Comparison of ENCODE assay signal across 3 cellular contexts in the genomic region with DNA sequence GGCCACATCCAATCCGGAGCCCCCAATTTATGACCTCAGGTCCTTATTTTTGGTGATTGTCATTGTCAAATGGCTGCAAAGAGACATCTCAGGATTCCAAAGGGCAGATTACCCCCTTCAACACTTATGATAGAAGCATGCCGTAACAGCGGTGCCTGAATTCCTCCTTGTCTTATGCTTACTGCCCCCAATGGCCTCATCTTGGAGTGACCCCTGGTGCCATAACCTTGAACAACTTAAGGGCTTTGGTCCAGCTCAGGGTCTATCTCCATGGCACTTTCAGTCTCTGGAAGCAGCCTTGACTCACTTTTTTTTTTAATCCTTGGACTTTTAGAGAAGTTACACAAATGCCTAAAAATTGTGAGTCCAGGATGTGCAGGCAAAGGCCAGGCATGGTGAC.
TF ChIP-seq lines count a peak whose summit lies in the region.

No MANE protein-coding gene starts in this region.

TF ChIP-seq in GM23338, 12 proteins besides CTCF, POLR2A, EP300 and RAD21 (continues in another document):
- TF ChIP-seq, protein P1, sequence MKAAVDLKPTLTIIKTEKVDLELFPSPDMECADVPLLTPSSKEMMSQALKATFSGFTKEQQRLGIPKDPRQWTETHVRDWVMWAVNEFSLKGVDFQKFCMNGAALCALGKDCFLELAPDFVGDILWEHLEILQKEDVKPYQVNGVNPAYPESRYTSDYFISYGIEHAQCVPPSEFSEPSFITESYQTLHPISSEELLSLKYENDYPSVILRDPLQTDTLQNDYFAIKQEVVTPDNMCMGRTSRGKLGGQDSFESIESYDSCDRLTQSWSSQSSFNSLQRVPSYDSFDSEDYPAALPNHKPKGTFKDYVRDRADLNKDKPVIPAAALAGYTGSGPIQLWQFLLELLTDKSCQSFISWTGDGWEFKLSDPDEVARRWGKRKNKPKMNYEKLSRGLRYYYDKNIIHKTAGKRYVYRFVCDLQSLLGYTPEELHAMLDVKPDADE (IDR thresholded peaks at IDR 0.05) = no peak
- TF ChIP-seq NANOG (IDR thresholded peaks at IDR 0.05; ENCODE audit: borderline replicate concordance) (no peak), CREB1 (CRISPR knock-in tag; IDR thresholded peaks at IDR 0.05; ENCODE audit: low read depth) (no peak), ZNF331 (CRISPR knock-in tag; IDR thresholded peaks at IDR 0.05; ENCODE audit: low read depth) (no peak), ZNF114 (CRISPR knock-in tag; IDR thresholded peaks at IDR 0.05) (no peak)

TF ChIP-seq in K562, 482 proteins besides CTCF, POLR2A, EP300 and RAD21:
- TF ChIP-seq HCFC1 (IDR thresholded peaks at IDR 0.05; ENCODE audit: low read depth, low read length) (no peak), NFIX (CRISPR knock-in tag; IDR thresholded peaks at IDR 0.05; ENCODE audit: low read depth) (no peak), PHB (CRISPR knock-in tag; IDR thresholded peaks at IDR 0.05) (no peak), ZNF77 (CRISPR knock-in tag; IDR thresholded peaks at IDR 0.05) (no peak), PYGO2 (tag; IDR thresholded peaks at IDR 0.05) (no peak), LARP7 (IDR thresholded peaks at IDR 0.05) (no peak), ESRRA (IDR thresholded peaks at IDR 0.05; ENCODE audit: borderline replicate concordance, low read depth) (no peak), BRCA1 (IDR thresholded peaks at IDR 0.05) (no peak), BRCA1 (CRISPR knock-in tag; IDR thresholded peaks at IDR 0.05) (no peak), STAT5A (IDR thresholded peaks at IDR 0.05; ENCODE audit: borderline replicate concordance, low read length) (no peak)
- TF ChIP-seq, protein P2, sequence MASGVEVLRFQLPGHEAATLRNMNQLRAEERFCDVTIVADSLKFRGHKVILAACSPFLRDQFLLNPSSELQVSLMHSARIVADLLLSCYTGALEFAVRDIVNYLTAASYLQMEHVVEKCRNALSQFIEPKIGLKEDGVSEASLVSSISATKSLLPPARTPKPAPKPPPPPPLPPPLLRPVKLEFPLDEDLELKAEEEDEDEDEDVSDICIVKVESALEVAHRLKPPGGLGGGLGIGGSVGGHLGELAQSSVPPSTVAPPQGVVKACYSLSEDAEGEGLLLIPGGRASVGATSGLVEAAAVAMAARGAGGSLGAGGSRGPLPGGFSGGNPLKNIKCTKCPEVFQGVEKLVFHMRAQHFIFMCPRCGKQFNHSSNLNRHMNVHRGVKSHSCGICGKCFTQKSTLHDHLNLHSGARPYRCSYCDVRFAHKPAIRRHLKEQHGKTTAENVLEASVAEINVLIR (CRISPR knock-in tag; IDR thresholded peaks at IDR 0.05) = no peak
- TF ChIP-seq, protein P3, sequence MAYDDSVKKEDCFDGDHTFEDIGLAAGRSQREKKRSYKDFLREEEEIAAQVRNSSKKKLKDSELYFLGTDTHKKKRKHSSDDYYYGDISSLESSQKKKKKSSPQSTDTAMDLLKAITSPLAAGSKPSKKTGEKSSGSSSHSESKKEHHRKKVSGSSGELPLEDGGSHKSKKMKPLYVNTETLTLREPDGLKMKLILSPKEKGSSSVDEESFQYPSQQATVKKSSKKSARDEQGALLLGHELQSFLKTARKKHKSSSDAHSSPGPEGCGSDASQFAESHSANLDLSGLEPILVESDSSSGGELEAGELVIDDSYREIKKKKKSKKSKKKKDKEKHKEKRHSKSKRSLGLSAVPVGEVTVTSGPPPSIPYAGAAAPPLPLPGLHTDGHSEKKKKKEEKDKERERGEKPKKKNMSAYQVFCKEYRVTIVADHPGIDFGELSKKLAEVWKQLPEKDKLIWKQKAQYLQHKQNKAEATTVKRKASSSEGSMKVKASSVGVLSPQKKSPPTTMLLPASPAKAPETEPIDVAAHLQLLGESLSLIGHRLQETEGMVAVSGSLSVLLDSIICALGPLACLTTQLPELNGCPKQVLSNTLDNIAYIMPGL (CRISPR knock-in tag; IDR thresholded peaks at IDR 0.05) = no peak

TF ChIP-seq in H1, 55 proteins besides CTCF, POLR2A, EP300 and RAD21:
- TF ChIP-seq TEAD4 (IDR thresholded peaks at IDR 0.05; ENCODE audit: low read depth, low read length) = no peak
- no peak for TF ChIP-seq SAP30 (IDR thresholded peaks at IDR 0.05; ENCODE audit: insufficient read depth, insufficient replicate concordance, low read length)
- no peak for TF ChIP-seq ZNF274 (IDR thresholded peaks at IDR 0.05; ENCODE audit: borderline replicate concordance, extremely low read depth, low read length)
- TF ChIP-seq FOSL1 (IDR thresholded peaks at IDR 0.05; ENCODE audit: insufficient read depth, low read depth, low read length) = no peak
- no peak for TF ChIP-seq MAFK (IDR thresholded peaks at IDR 0.05; ENCODE audit: low read depth, low read length)
- TF ChIP-seq TAF7 (optimal IDR thresholded peaks at IDR 0.05; ENCODE audit: borderline replicate concordance, low read depth, low read length) = no peak
- TF ChIP-seq, protein P4, sequence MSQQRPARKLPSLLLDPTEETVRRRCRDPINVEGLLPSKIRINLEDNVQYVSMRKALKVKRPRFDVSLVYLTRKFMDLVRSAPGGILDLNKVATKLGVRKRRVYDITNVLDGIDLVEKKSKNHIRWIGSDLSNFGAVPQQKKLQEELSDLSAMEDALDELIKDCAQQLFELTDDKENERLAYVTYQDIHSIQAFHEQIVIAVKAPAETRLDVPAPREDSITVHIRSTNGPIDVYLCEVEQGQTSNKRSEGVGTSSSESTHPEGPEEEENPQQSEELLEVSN (IDR thresholded peaks at IDR 0.05) = no peak
- no peak for TF ChIP-seq BRCA1 (IDR thresholded peaks at IDR 0.05; ENCODE audit: low read depth, low read length)
- TF ChIP-seq, protein P5, sequence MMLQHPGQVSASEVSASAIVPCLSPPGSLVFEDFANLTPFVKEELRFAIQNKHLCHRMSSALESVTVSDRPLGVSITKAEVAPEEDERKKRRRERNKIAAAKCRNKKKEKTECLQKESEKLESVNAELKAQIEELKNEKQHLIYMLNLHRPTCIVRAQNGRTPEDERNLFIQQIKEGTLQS (IDR thresholded peaks at IDR 0.05; ENCODE audit: insufficient read depth, low read depth, low read length) = no peak
TF ChIP-seq in H1: peak in this region for 0.
